Comparison of ENCODE assay signal across 15 cellular contexts in the genomic region with DNA sequence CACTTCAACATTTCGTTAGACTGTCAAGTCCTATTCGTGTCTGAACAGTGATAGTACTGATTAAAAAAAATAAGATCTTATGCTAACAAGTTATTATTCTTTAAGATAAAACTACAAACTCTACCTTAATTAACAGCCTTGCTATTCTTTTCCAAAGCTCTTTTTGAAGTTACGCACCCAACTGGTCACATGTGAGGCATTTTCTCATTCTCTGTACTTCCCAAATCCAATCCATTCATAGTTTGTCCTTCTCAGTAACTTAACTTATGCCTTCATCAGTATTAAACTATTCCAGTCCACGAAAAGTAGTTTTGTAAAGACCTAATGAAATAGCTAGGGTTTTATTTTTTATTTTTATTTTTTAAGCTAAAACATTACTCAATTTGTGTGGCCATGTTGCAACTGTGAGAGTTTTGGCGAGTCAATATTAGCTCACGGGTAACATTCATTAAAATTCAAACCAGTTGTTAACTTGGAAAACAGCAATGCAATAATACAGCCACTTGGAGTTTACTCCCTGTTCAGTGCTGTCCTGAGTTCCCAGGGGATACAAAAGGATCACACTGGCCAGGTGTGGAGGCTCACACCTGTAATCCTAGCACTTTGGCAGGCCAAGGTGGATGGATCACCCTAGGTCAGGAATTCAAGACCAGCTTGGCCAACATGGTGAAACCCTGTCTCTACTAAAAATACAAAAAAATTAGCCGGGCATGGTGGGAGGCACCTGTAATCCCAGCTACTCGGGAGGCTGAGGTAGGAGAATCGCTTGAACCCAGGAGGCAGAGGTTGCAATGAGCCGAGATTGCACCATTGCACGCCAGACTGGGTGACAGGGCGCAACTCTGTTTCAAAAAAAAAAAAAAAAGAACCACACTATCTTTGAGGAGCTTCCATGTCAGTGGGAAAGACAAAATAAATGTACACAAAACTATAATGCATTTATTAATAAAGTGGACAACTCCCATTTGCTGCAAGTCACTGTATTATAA.
"Had no signal": no experiment of that assay in that cellular context is flagged by ENCODE, and none has a peak within 500 bp of the region (broad histone marks: within the 10 kb centered on the region; RNA-seq: fewer than 3 reads in every experiment).

No MANE protein-coding gene starts in this region.

- DNase-seq: activated CD4-positive, alpha-beta memory T cell treated with anti-CD3 and anti-CD28 coated beads, Interleukin-2, amount 10 ng/mL, durations not matched to agents 7 days and 5 days; activated CD4-positive, alpha-beta T cell treated with anti-CD3 and anti-CD28 coated beads for 36 hours; activated gamma-delta T cell; activated T-cell treated with anti-CD3 and anti-CD28 coated beads, Interleukin-2, amount 50 U/mL, for 24 hours; colonic mucosa; heart right ventricle; mammary epithelial cell; naive B cell; ovary; T-helper 1 cell had no signal

- H3K4me3 ChIP-seq: colonic mucosa, gastroesophageal sphincter, heart right ventricle, neural progenitor cell, ovary, thyroid gland had no signal

- H3K9me3 Mint-ChIP-seq: activated CD4-positive, alpha-beta memory T cell treated with anti-CD3 and anti-CD28 coated beads, Interleukin-2, amount 10 ng/mL, durations not matched to agents 7 days and 5 days; activated naive CD4-positive, alpha-beta T cell treated with anti-CD3 and anti-CD28 coated beads, Interleukin-2, amount 50 U/mL, for 72 hours; activated T-cell treated with anti-CD3 and anti-CD28 coated beads, Interleukin-2, amount 50 U/mL, for 24 hours; neural progenitor cell; stimulated activated effector memory CD8-positive, alpha-beta T cell treated with anti-CD3 and anti-CD28 coated beads, Interleukin-12 subunit alpha, Interleukin-12 subunit beta, amount 100 ng/mL, for 72 hours had no signal

- H3K36me3 ChIP-seq: colonic mucosa, gastroesophageal sphincter, heart right ventricle, neural progenitor cell, ovary, thyroid gland had no signal

- H3K27ac Mint-ChIP-seq: activated CD4-positive, alpha-beta memory T cell treated with anti-CD3 and anti-CD28 coated beads, Interleukin-2, amount 10 ng/mL, durations not matched to agents 7 days and 5 days; activated CD4-positive, alpha-beta T cell treated with anti-CD3 and anti-CD28 coated beads for 36 hours; activated naive CD4-positive, alpha-beta T cell treated with anti-CD3 and anti-CD28 coated beads, Interleukin-2, amount 50 U/mL, for 72 hours; activated T-cell treated with anti-CD3 and anti-CD28 coated beads, Interleukin-2, amount 50 U/mL, for 24 hours; neural progenitor cell; stimulated activated effector memory CD8-positive, alpha-beta T cell treated with anti-CD3 and anti-CD28 coated beads, Interleukin-12 subunit alpha, Interleukin-12 subunit beta, amount 100 ng/mL, for 72 hours had no signal

- H3K9me3 ChIP-seq: colonic mucosa, gastroesophageal sphincter, heart right ventricle, ovary, thyroid gland had no signal

- H3K4me1 ChIP-seq: colonic mucosa, gastroesophageal sphincter, heart right ventricle, thyroid gland had no signal

- H3K27me3 ChIP-seq: colonic mucosa, gastroesophageal sphincter, heart right ventricle, neural progenitor cell, ovary, thyroid gland had no signal

- H3K4me1 Mint-ChIP-seq: activated CD4-positive, alpha-beta T cell treated with anti-CD3 and anti-CD28 coated beads for 36 hours; stimulated activated effector memory CD8-positive, alpha-beta T cell treated with anti-CD3 and anti-CD28 coated beads, Interleukin-12 subunit alpha, Interleukin-12 subunit beta, amount 100 ng/mL, for 72 hours had no signal

- H3K36me3 Mint-ChIP-seq: activated naive CD4-positive, alpha-beta T cell treated with anti-CD3 and anti-CD28 coated beads, Interleukin-2, amount 50 U/mL, for 72 hours; naive B cell; neural progenitor cell; stimulated activated effector memory CD8-positive, alpha-beta T cell treated with anti-CD3 and anti-CD28 coated beads, Interleukin-12 subunit alpha, Interleukin-12 subunit beta, amount 100 ng/mL, for 72 hours had no signal

- H3K9ac ChIP-seq: neural progenitor cell had no signal

- H3K4me3 Mint-ChIP-seq: activated CD4-positive, alpha-beta memory T cell treated with anti-CD3 and anti-CD28 coated beads, Interleukin-2, amount 10 ng/mL, durations not matched to agents 7 days and 5 days; activated CD4-positive, alpha-beta T cell treated with anti-CD3 and anti-CD28 coated beads for 36 hours; activated T-cell treated with anti-CD3 and anti-CD28 coated beads, Interleukin-2, amount 50 U/mL, for 24 hours; naive B cell; neural progenitor cell; stimulated activated effector memory CD8-positive, alpha-beta T cell treated with anti-CD3 and anti-CD28 coated beads, Interleukin-12 subunit alpha, Interleukin-12 subunit beta, amount 100 ng/mL, for 72 hours had no signal

- H3K27ac ChIP-seq: colonic mucosa, gastroesophageal sphincter, heart right ventricle, neural progenitor cell, ovary, thyroid gland had no signal

- H3K27me3 Mint-ChIP-seq: activated CD4-positive, alpha-beta T cell treated with anti-CD3 and anti-CD28 coated beads for 36 hours; activated T-cell treated with anti-CD3 and anti-CD28 coated beads, Interleukin-2, amount 50 U/mL, for 24 hours; naive B cell had no signal
